Comparison of ENCODE assay signal across 11 cellular contexts in genomic region chr15:58545307-58546065, GRCh38.
DNase-seq lines count a peak whose midpoint lies in the region; ATAC-seq and TF ChIP-seq lines count a peak whose summit lies in the region.
"Had no signal": no experiment of that assay in that cellular context is flagged by ENCODE, and none has a peak within 500 bp of the region (broad histone marks: within the 10 kb centered on the region; RNA-seq: fewer than 3 reads in every experiment).

No MANE protein-coding gene starts in this region.

- TF ChIP-seq POLR2A in stomach (IDR thresholded peaks at IDR 0.05) = no peak

- WGBS in heart right ventricle, 2 donors = 93 to 94% methylated on average over 18 of the region's 18 CpGs
- WGBS in stomach, 5 donors = 90 to 97% (median 93%) methylated on average over 17 to 18 of the region's 18 CpGs

- H3K36me3 Mint-ChIP-seq in activated CD4-positive, alpha-beta memory T cell treated with anti-CD3 and anti-CD28 coated beads, Interleukin-2, amount 10 ng/mL, durations not matched to agents 7 days and 5 days (ENCODE audit: low read depth) = no peaks in the 10 kb centered on the region

- H3K27me3 ChIP-seq in heart right ventricle = no peaks in the 10 kb centered on the region
- no peaks in the 10 kb centered on the region for H3K27me3 ChIP-seq in stomach
- H3K27me3 ChIP-seq: adrenal gland, neutrophil had no signal

- H3K27me3 Mint-ChIP-seq in activated CD4-positive, alpha-beta memory T cell treated with anti-CD3 and anti-CD28 coated beads, Interleukin-2, amount 10 ng/mL, durations not matched to agents 7 days and 5 days = peaks cover 3% of the 10 kb centered on the region

- DNase-seq in heart right ventricle (no peak), left ventricle myocardium superior (no peak), iris pigment epithelial cell (ENCODE audit: low read depth) (peak; percentile 53), stomach (peak; percentile 19), NCI-H446 treated with DMSO at 0.1 percent for 48 hours (lab: John Stamatoyannopoulos, UW) (no peak), NCI-H510A (lab: John Stamatoyannopoulos, UW) (no peak)
- peak; percentile 77 for DNase-seq in activated CD4-positive, alpha-beta memory T cell treated with anti-CD3 and anti-CD28 coated beads, Interleukin-2, amount 10 ng/mL, durations not matched to agents 7 days and 5 days
- DNase-seq: C1 segment of cervical spinal cord had no signal

- TF ChIP-seq CTCF in heart right ventricle (IDR thresholded peaks at IDR 0.05) (no peak), stomach (IDR thresholded peaks at IDR 0.05) (no peak)

- CTCF ChIA-PET in activated CD4-positive, alpha-beta memory T cell treated with anti-CD3 and anti-CD28 coated beads, Interleukin-2, amount 10 ng/mL, durations not matched to agents 7 days and 5 days (lab: Charles Lee) = interaction anchor here (0.7 to 1.6 kb wide), 5 partner anchors 28 to 204 kb away, joined by 3 to 5 read pairs (median 3); partner anchors contain the start of gene ADAM10

- ATAC-seq in heart right ventricle = no peak
- ATAC-seq in left ventricle myocardium superior = no peak
- ATAC-seq in SK-N-SH treated with all-trans-retinoic acid at 6 μM for 48 hours = no peak

- no peak for TF ChIP-seq EP300 in stomach (IDR thresholded peaks at IDR 0.05)

- H3K9me3 ChIP-seq in heart right ventricle (no peaks in the 10 kb centered on the region), stomach (no peaks in the 10 kb centered on the region)
- H3K9me3 ChIP-seq: adrenal gland, neutrophil had no signal

- H3K9me3 Mint-ChIP-seq in activated CD4-positive, alpha-beta memory T cell treated with anti-CD3 and anti-CD28 coated beads, Interleukin-2, amount 10 ng/mL, durations not matched to agents 7 days and 5 days = no peaks in the 10 kb centered on the region

- intact Hi-C loops in heart right ventricle (cut with DNase I) (loop anchor here in 2 of 10 donors (2.0 to 10.0 kb wide), 2 partner anchors 21 to 281 kb away; no protein-coding TSS in a partner anchor), left ventricle myocardium superior (cut with micrococcal nuclease) (no loop called here), stomach (cut with DNase I; ENCODE audit: low total_unique reads) (no loop called here)

- H3K4me1 Mint-ChIP-seq in activated CD4-positive, alpha-beta memory T cell treated with anti-CD3 and anti-CD28 coated beads, Interleukin-2, amount 10 ng/mL, durations not matched to agents 7 days and 5 days = peaks cover 46% of the 10 kb centered on the region

- H3K4me3 ChIP-seq in heart right ventricle (no peak overlapping the region), stomach (no peak overlapping the region)
- H3K4me3 ChIP-seq: adrenal gland had no signal

- no peaks in the 10 kb centered on the region for H3K36me3 ChIP-seq in heart right ventricle
- H3K36me3 ChIP-seq in stomach = no peaks in the 10 kb centered on the region
- H3K36me3 ChIP-seq: adrenal gland, neutrophil had no signal

- H3K27ac Mint-ChIP-seq in activated CD4-positive, alpha-beta memory T cell treated with anti-CD3 and anti-CD28 coated beads, Interleukin-2, amount 10 ng/mL, durations not matched to agents 7 days and 5 days = peak overlapping the region; percentile 97

- H3K4me1 ChIP-seq in heart right ventricle = peaks cover 0 to 42% (median 18%) of the 10 kb centered on the region in 9 donors
- peaks cover 0 to 16% (median 11%) of the 10 kb centered on the region in 4 donors for H3K4me1 ChIP-seq in stomach

- H3K4me3 Mint-ChIP-seq in activated CD4-positive, alpha-beta memory T cell treated with anti-CD3 and anti-CD28 coated beads, Interleukin-2, amount 10 ng/mL, durations not matched to agents 7 days and 5 days = no peak overlapping the region

- H3K27ac ChIP-seq in heart right ventricle = peak overlapping the region in 8 of 10 donors; percentile 44 to 82 (median 68)
- H3K27ac ChIP-seq in stomach = no peak overlapping the region
- H3K27ac ChIP-seq: neutrophil had no signal

- POLR2A ChIA-PET in activated CD4-positive, alpha-beta memory T cell treated with anti-CD3 and anti-CD28 coated beads, Interleukin-2, amount 10 ng/mL, durations not matched to agents 7 days and 5 days (lab: Charles Lee) = interaction anchor here (0.7 to 1.8 kb wide), 10 partner anchors 11 to 226 kb away, joined by 3 to 7 read pairs (median 4); partner anchors contain the start of genes ADAM10 and MINDY2

TF ChIP-seq in SK-N-SH treated with all-trans-retinoic acid at 6 μM for 48 hours, 23 proteins besides CTCF, POLR2A, EP300 and RAD21:
- TF ChIP-seq TCF4 (CRISPR knock-in tag; IDR thresholded peaks at IDR 0.05; ENCODE audit: borderline replicate concordance) = no peak
- TF ChIP-seq CSRNP3 (CRISPR knock-in tag; IDR thresholded peaks at IDR 0.05) = no peak
- TF ChIP-seq BACH2 (CRISPR knock-in tag; IDR thresholded peaks at IDR 0.05; ENCODE audit: borderline replicate concordance) = no peak
- no peak for TF ChIP-seq GLIS3 (CRISPR knock-in tag; IDR thresholded peaks at IDR 0.05)
- no peak for TF ChIP-seq ZNF8 (CRISPR knock-in tag; IDR thresholded peaks at IDR 0.05)
- no peak for TF ChIP-seq ESRRG (CRISPR knock-in tag; IDR thresholded peaks at IDR 0.05)
- TF ChIP-seq TOX (CRISPR knock-in tag; IDR thresholded peaks at IDR 0.05; ENCODE audit: borderline replicate concordance) = no peak
- no peak for TF ChIP-seq POU6F1 (CRISPR knock-in tag; IDR thresholded peaks at IDR 0.05; ENCODE audit: borderline replicate concordance, low read depth)
- TF ChIP-seq ZNF565 (CRISPR knock-in tag; conservative IDR thresholded peaks at IDR 0.05; ENCODE audit: low read depth) = no peak
- no peak for TF ChIP-seq CSDC2 (CRISPR knock-in tag; IDR thresholded peaks at IDR 0.05)
- no peak for TF ChIP-seq PPARA (CRISPR knock-in tag; IDR thresholded peaks at IDR 0.05; ENCODE audit: borderline replicate concordance)
- TF ChIP-seq ARNTL (CRISPR knock-in tag; IDR thresholded peaks at IDR 0.05; ENCODE audit: borderline replicate concordance, low read depth) = no peak
- no peak for TF ChIP-seq ZFP30 (CRISPR knock-in tag; IDR thresholded peaks at IDR 0.05)
- TF ChIP-seq RARB (CRISPR knock-in tag; IDR thresholded peaks at IDR 0.05) = no peak
- TF ChIP-seq OSR1 (CRISPR knock-in tag; IDR thresholded peaks at IDR 0.05) = no peak

Comparison
In these comparisons a context has a peak if more than half of its experiments do, and no peak if none do; other contexts are left out.
1. DNase-seq: peak in activated CD4-positive, alpha-beta memory T cell treated with anti-CD3 and anti-CD28 coated beads, Interleukin-2, amount 10 ng/mL, durations not matched to agents 7 days and 5 days (single experiment), iris pigment epithelial cell (single experiment) and stomach (single experiment); none in heart right ventricle (0 of 2), left ventricle myocardium superior (single experiment), NCI-H446 treated with DMSO at 0.1 percent for 48 hours (single experiment) and NCI-H510A (single experiment).
2. H3K27ac ChIP-seq: peak in heart right ventricle (8 of 10); none in stomach (0 of 5).